In the genomic region with DNA sequence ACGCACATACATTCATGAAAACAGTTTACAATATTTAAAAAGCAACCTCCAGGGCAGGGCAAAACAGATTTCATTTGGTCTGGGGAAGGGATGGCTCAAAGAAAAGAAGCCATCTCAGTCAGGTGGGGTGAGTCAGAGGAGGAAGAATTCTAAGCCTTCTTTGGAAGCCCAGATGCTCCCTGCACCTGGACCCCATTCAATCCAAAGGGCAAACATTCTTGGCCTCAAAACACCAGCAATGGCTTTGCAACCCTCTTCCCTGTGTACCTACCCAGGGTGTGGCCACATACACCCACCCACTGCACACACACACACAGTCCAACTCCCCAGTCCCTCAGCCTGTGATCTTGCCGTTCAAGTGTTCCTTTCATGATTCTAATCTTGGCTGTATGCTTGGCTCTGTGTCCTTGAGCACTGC, we compare ENCODE assay signal across 1 cellular context.
TF ChIP-seq lines count a peak whose summit lies in the region.

No MANE protein-coding gene starts in this region.

TF ChIP-seq in H1, 55 proteins besides CTCF, POLR2A, EP300 and RAD21:
- TF ChIP-seq KDM1A (IDR thresholded peaks at IDR 0.05; ENCODE audit: borderline replicate concordance, low read length) = no peak
- TF ChIP-seq, protein P1, sequence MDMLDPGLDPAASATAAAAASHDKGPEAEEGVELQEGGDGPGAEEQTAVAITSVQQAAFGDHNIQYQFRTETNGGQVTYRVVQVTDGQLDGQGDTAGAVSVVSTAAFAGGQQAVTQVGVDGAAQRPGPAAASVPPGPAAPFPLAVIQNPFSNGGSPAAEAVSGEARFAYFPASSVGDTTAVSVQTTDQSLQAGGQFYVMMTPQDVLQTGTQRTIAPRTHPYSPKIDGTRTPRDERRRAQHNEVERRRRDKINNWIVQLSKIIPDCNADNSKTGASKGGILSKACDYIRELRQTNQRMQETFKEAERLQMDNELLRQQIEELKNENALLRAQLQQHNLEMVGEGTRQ (IDR thresholded peaks at IDR 0.05; ENCODE audit: low read length) = no peak
TF ChIP-seq in H1: peak in this region for 0.
